8 cellular contexts compared by ENCODE assay signal in genomic region chr10:7817984-7818294, GRCh38. TPM values are rescaled to one million over a fixed set of nuclear protein-coding genes. Genes with fewer than 3 reads are reported as not detected.
DNase-seq lines count a peak whose midpoint lies in the region; ATAC-seq and TF ChIP-seq lines count a peak whose summit lies in the region.

No MANE protein-coding gene starts in this region.

- H3K4me3 ChIP-seq in BE2C (ENCODE audit: low read depth, low read length) (peak overlapping the region; percentile 84), H7 (ENCODE audit: insufficient read depth, low read depth, low read length) (peak overlapping the region; percentile 92), right atrium auricular region (peak overlapping the region; percentile 83 to 100)

- no peaks in the 10 kb centered on the region for H3K9me3 Mint-ChIP-seq in T-cell
- no peaks in the 10 kb centered on the region for H3K9me3 Mint-ChIP-seq in stimulated activated memory B cell treated with anti-CD40 and anti-IgM and Interleukin-4, amounts not matched to agents 10 μg/mL and 1 μg/mL and 100 μg/mL, for 72 hours

- H3K4me1 Mint-ChIP-seq in T-cell, result peaks cover 41 to 47% (median 44%) of the 10 kb centered on the region in 3 donors
- H3K4me1 Mint-ChIP-seq in stimulated activated memory B cell treated with anti-CD40 and anti-IgM and Interleukin-4, amounts not matched to agents 10 μg/mL and 1 μg/mL and 100 μg/mL, for 72 hours, result peaks cover 40% of the 10 kb centered on the region

- H3K27ac ChIP-seq in right atrium auricular region, result peak overlapping the region; percentile 56 to 83

- peaks cover 7% of the 10 kb centered on the region for H3K36me3 Mint-ChIP-seq in T-cell
- no peaks in the 10 kb centered on the region for H3K36me3 Mint-ChIP-seq in stimulated activated memory B cell treated with anti-CD40 and anti-IgM and Interleukin-4, amounts not matched to agents 10 μg/mL and 1 μg/mL and 100 μg/mL, for 72 hours

- peak overlapping the region; percentile 97 to 99 (median 97) for H3K4me3 Mint-ChIP-seq in T-cell
- H3K4me3 Mint-ChIP-seq in stimulated activated memory B cell treated with anti-CD40 and anti-IgM and Interleukin-4, amounts not matched to agents 10 μg/mL and 1 μg/mL and 100 μg/mL, for 72 hours, result peak overlapping the region; percentile 95

- no peak for DNase-seq in BE2C
- DNase-seq in H7, result no peak
- DNase-seq in T-cell, result no peak
- DNase-seq in right atrium auricular region (ENCODE audit: low spot score), result no peak
- DNase-seq in HuH-7.5 (ENCODE audit: low spot score), result no peak
- DNase-seq in SKM-1 (lab: John Stamatoyannopoulos, UW; ENCODE audit: unreplicated experiment), result no peak
- no peak for DNase-seq in epidermal melanocyte (ENCODE audit: insufficient read length, low spot score)

- CTCF ChIA-PET in T-cell (lab: Charles Lee), result interaction anchor here (1.0 to 2.4 kb wide), 3 partner anchors 14 to 1462 kb away, joined by 3 to 13 read pairs (median 3); partner anchors contain the start of genes ATP5F1C (in 1 of the 2) and KIN (in 1 of the 2)

- peaks cover 2% of the 10 kb centered on the region; the same call in 1 of the 2 replicates for H3K4me1 ChIP-seq in BE2C
- peaks cover 0 to 22% of the 10 kb centered on the region in 2 donors for H3K4me1 ChIP-seq in right atrium auricular region

- H3K27me3 Mint-ChIP-seq in T-cell, result peaks cover 0 to 2% of the 10 kb centered on the region in 2 donors
- H3K27me3 Mint-ChIP-seq in stimulated activated memory B cell treated with anti-CD40 and anti-IgM and Interleukin-4, amounts not matched to agents 10 μg/mL and 1 μg/mL and 100 μg/mL, for 72 hours, result peaks cover 9% of the 10 kb centered on the region

- H3K9me3 ChIP-seq in BE2C (no peaks in the 10 kb centered on the region), right atrium auricular region (no peaks in the 10 kb centered on the region)

- H3K27ac Mint-ChIP-seq in T-cell, result peak overlapping the region; percentile 75 to 84
- H3K27ac Mint-ChIP-seq in stimulated activated memory B cell treated with anti-CD40 and anti-IgM and Interleukin-4, amounts not matched to agents 10 μg/mL and 1 μg/mL and 100 μg/mL, for 72 hours, result peak overlapping the region; percentile 87

- no peaks in the 10 kb centered on the region for H3K27me3 ChIP-seq in BE2C
- peaks cover 3% of the 10 kb centered on the region; the same call in 1 of the 2 replicates for H3K27me3 ChIP-seq in H7 (ENCODE audit: control insufficient read depth, insufficient read depth, low read length)
- no peaks in the 10 kb centered on the region for H3K27me3 ChIP-seq in right atrium auricular region

- POLR2A ChIA-PET in T-cell (lab: Charles Lee), result interaction anchor here (0.6 to 2.0 kb wide), 8 partner anchors 10 to 292 kb away, joined by 3 to 23 read pairs (median 4); partner anchors contain the start of genes ATP5F1C (in 2 of the 2) and KIN (in 2 of the 2)

- H3K36me3 ChIP-seq in BE2C (peaks cover 3% of the 10 kb centered on the region; the same call in 1 of the 2 replicates), H7 (replicated peaks; ENCODE audit: control insufficient read depth, insufficient read depth, low read length) (no peaks in the 10 kb centered on the region; the same call in 1 of the 2 replicates), right atrium auricular region (no peaks in the 10 kb centered on the region)

- ATAC-seq in T-cell (replicated peaks in 1 of 4), result peak in 3 of 4 experiments; percentile 27 to 51 (median 28)
- peak; percentile 32 for ATAC-seq in stimulated activated memory B cell treated with anti-CD40 and anti-IgM and Interleukin-4, amounts not matched to agents 10 μg/mL and 1 μg/mL and 100 μg/mL, for 72 hours

- TF ChIP-seq CTCF in BE2C (IDR thresholded peaks at IDR 0.05; ENCODE audit: low read depth, low read length), result no peak
- no peak for TF ChIP-seq CTCF in right atrium auricular region (IDR thresholded peaks at IDR 0.05)

RNA-seq across cellular contexts. Expression of gene TAF3, which starts 0.4 kb away (rescaled TPM):
- 10.1 TPM for polyA plus RNA-seq in BE2C (2012; ENCODE audit: insufficient read depth, insufficient read length, low read depth)
- 1.5 and 2.7 TPM in 2 replicates for total RNA-seq in H7 (2014; rRNA removed; shearing (Covaris generic))
- 10 to 100 TPM; 18.2 to 21.8 (median 20.0) TPM for total RNA-seq in T-cell
- 1 to 10 TPM; 4.6 to 6.1 TPM for total RNA-seq in right atrium auricular region

RNA-seq across cellular contexts. Expression of gene ATP5F1C, which starts 30.0 kb away (rescaled TPM):
- 379 TPM for polyA plus RNA-seq in BE2C (2012; ENCODE audit: insufficient read depth, insufficient read length, low read depth)
- 414 and 483 TPM in 2 replicates for total RNA-seq in H7 (2014; rRNA removed; shearing (Covaris generic))
- total RNA-seq in T-cell, result 100 to 1,000 TPM in 4 of 5 donors, 10 to 100 TPM in 1; 94.4 to 132 (median 111) TPM
- 100 to 1,000 TPM; 478 to 891 TPM for total RNA-seq in right atrium auricular region

RNA-seq across cellular contexts. Expression of gene KIN, which starts 30.1 kb away (rescaled TPM):
- polyA plus RNA-seq in BE2C (2012; ENCODE audit: insufficient read depth, insufficient read length, low read depth), result 8.3 TPM
- total RNA-seq in H7 (2014; rRNA removed; shearing (Covaris generic)), result 5.9 and 10.6 TPM in 2 replicates
- total RNA-seq in T-cell, result 10 to 100 TPM in 3 of 5 donors, 1 to 10 TPM in 2; 7.1 to 13.3 (median 10.0) TPM
- 1 to 10 TPM; 3.0 to 5.1 TPM for total RNA-seq in right atrium auricular region
